Comparison of ENCODE assay signal across 9 cellular contexts in the genomic region with DNA sequence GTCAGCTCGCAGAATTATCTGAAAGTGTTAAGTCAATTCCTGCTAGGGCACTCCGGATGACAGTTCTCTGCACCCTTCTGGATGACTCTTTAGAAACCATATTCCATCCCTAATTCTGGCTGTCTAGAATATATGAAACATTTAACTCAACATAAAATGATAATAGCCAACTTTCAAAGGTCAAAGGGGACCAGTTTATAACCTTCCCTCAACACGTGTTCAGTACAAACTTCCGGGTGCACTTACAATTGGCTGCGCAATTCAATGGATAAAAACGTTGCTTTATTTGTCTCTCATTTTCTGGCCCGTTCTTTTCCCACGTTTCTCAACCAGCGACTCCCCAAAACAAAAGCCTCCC. TPM values are rescaled to one million over a fixed set of nuclear protein-coding genes. Genes with fewer than 3 reads are reported as not detected.
DNase-seq lines count a peak whose midpoint lies in the region; ATAC-seq and TF ChIP-seq lines count a peak whose summit lies in the region.
"Had no signal": no experiment of that assay in that cellular context is flagged by ENCODE, and none has a peak within 500 bp of the region (broad histone marks: within the 10 kb centered on the region; RNA-seq: fewer than 3 reads in every experiment).

No MANE protein-coding gene starts in this region.

- peak overlapping the region; percentile 87 for H3K4me3 Mint-ChIP-seq in activated CD4-positive, alpha-beta T cell treated with anti-CD3 and anti-CD28 coated beads, Interleukin-2, amount 10 ng/mL, durations not matched to agents 24 days and 14 days
- H3K4me3 Mint-ChIP-seq in endodermal cell, result peak overlapping the region; percentile 92

- no peak overlapping the region for H2BK15ac ChIP-seq in neuronal stem cell (ENCODE audit: low read length)

- no peak for ATAC-seq in PC-3
- no peak for ATAC-seq in GM21528 (IDR thresholded peaks at IDR 0.05; ENCODE audit: low FRiP score, unreplicated experiment)
- ATAC-seq in HG03469 (IDR thresholded peaks at IDR 0.05; ENCODE audit: unreplicated experiment), result no peak
- ATAC-seq in GM19351 (IDR thresholded peaks at IDR 0.05; ENCODE audit: unreplicated experiment), result no peak
- ATAC-seq: body of pancreas had no signal

- intact Hi-C loops in activated CD4-positive, alpha-beta T cell treated with anti-CD3 and anti-CD28 coated beads, Interleukin-2, amount 10 ng/mL, durations not matched to agents 24 days and 14 days (cut with micrococcal nuclease), result loop anchor here (10.0 kb wide), 2 partner anchors 351 to 389 kb away; partner anchors contain the start of genes ATP6V0A2 and OGFOD2
- intact Hi-C loops in PC-3 (cut with micrococcal nuclease), result no loop called here

- peak overlapping the region; percentile 78 for H3K4me3 ChIP-seq in PC-3 (ENCODE audit: low read length)
- H3K4me3 ChIP-seq in endodermal cell (ENCODE audit: low read length), result peak overlapping the region; percentile 94
- peak overlapping the region; percentile 65 to 91 for H3K4me3 ChIP-seq in neuronal stem cell (ENCODE audit: low read length in 2 of 2)

- 12 to 19% methylated on average over 6 to 9 of the region's 9 CpGs for WGBS in endodermal cell (ENCODE audit: insufficient coverage in 1 of 2, insufficient read length in 1 of 2), 2 experiments
- no CpG with 5 or more reads among the region's 9 CpGs for WGBS in neuronal stem cell (ENCODE audit: extremely low coverage in 2 of 2, insufficient read length in 2 of 2, insufficient replicate concordance in 1 of 2), 2 donors

- no peak overlapping the region for H4K91ac ChIP-seq in neuronal stem cell (ENCODE audit: low read depth, low read length, poor library complexity)

- peaks cover 20% of the 10 kb centered on the region; the same call in 1 of the 2 replicates for H4K20me1 ChIP-seq in PC-3 (ENCODE audit: low read length)

- H2BK12ac ChIP-seq in neuronal stem cell (ENCODE audit: low read length), result no peak overlapping the region

- no peak overlapping the region for H2BK120ac ChIP-seq in neuronal stem cell (ENCODE audit: low read depth, low read length)

- peaks cover 2% of the 10 kb centered on the region for H3K36me3 Mint-ChIP-seq in activated CD4-positive, alpha-beta T cell treated with anti-CD3 and anti-CD28 coated beads, Interleukin-2, amount 10 ng/mL, durations not matched to agents 24 days and 14 days (ENCODE audit: low read depth)
- H3K36me3 Mint-ChIP-seq in endodermal cell (ENCODE audit: low read depth), result no peaks in the 10 kb centered on the region

- H3K18ac ChIP-seq in neuronal stem cell (ENCODE audit: low read length), result no peak overlapping the region

- peaks cover 14% of the 10 kb centered on the region for H3K4me1 Mint-ChIP-seq in activated CD4-positive, alpha-beta T cell treated with anti-CD3 and anti-CD28 coated beads, Interleukin-2, amount 10 ng/mL, durations not matched to agents 24 days and 14 days
- H3K4me1 Mint-ChIP-seq in endodermal cell, result peaks cover 8% of the 10 kb centered on the region

- no peaks in the 10 kb centered on the region for H3K36me3 ChIP-seq in PC-3 (ENCODE audit: low read depth, low read length)
- H3K36me3 ChIP-seq in endodermal cell (ENCODE audit: control insufficient read depth, insufficient read depth, low read length), result peaks cover 9% of the 10 kb centered on the region
- H3K36me3 ChIP-seq in neuronal stem cell (replicated peaks in 1 of 2; ENCODE audit: control insufficient read depth in 2 of 2, insufficient read depth in 2 of 2, low read length in 2 of 2), result peaks cover 0 to 20% of the 10 kb centered on the region in 2 donors

- H3K4me2 ChIP-seq in PC-3 (ENCODE audit: low read length), result peak overlapping the region; percentile 94
- peak overlapping the region; percentile 68 for H3K4me2 ChIP-seq in neuronal stem cell (ENCODE audit: insufficient read depth, low read length, poor library complexity, severe bottlenecking)

- CTCF ChIA-PET in PC-3 (lab: Charles Lee), result no interaction called here

- H3K9ac ChIP-seq in PC-3 (ENCODE audit: low read length) (peak overlapping the region; percentile 97), endodermal cell (ENCODE audit: extremely low read depth, low read length, poor library complexity, severe bottlenecking) (peak overlapping the region; percentile 92), neuronal stem cell (ENCODE audit: low read depth, low read length, poor library complexity) (no peak overlapping the region)

- no peaks in the 10 kb centered on the region for H3K27me3 Mint-ChIP-seq in activated CD4-positive, alpha-beta T cell treated with anti-CD3 and anti-CD28 coated beads, Interleukin-2, amount 10 ng/mL, durations not matched to agents 24 days and 14 days
- no peaks in the 10 kb centered on the region for H3K27me3 Mint-ChIP-seq in endodermal cell (ENCODE audit: insufficient read depth)

- no peak for TF ChIP-seq CTCF in PC-3 (conservative IDR thresholded peaks at IDR 0.05; ENCODE audit: low read depth, low read length)
- TF ChIP-seq CTCF in endodermal cell (conservative IDR thresholded peaks at IDR 0.05), result no peak

- H2AK5ac ChIP-seq in neuronal stem cell (ENCODE audit: low read depth, low read length), result no peak overlapping the region

- no peak for DNase-seq in activated CD4-positive, alpha-beta T cell treated with anti-CD3 and anti-CD28 coated beads, Interleukin-2, amount 10 ng/mL, durations not matched to agents 24 days and 14 days
- DNase-seq in activated CD4-positive, alpha-beta T cell treated with anti-CD3 and anti-CD28 coated beads, Interleukin-2, amount 50 U/mL, for 48 hours, result no peak
- DNase-seq in PC-3 (peak; percentile 13), endodermal cell (no peak), neuronal stem cell (ENCODE audit: low spot score) (no peak)

- no peaks in the 10 kb centered on the region for H3K9me3 Mint-ChIP-seq in activated CD4-positive, alpha-beta T cell treated with anti-CD3 and anti-CD28 coated beads, Interleukin-2, amount 10 ng/mL, durations not matched to agents 24 days and 14 days
- no peaks in the 10 kb centered on the region for H3K9me3 Mint-ChIP-seq in endodermal cell

- no peak overlapping the region for H3K23ac ChIP-seq in neuronal stem cell (ENCODE audit: low read depth, low read length, poor library complexity)

- POLR2A ChIA-PET in PC-3 (lab: Charles Lee; ENCODE audit: unreplicated experiment), result interaction anchor here (0.8 kb wide), 1 partner anchor 25 kb away, joined by 5 read pairs; no protein-coding TSS in a partner anchor

- H3K27ac Mint-ChIP-seq in activated CD4-positive, alpha-beta T cell treated with anti-CD3 and anti-CD28 coated beads, Interleukin-2, amount 10 ng/mL, durations not matched to agents 24 days and 14 days, result peak overlapping the region; percentile 86
- H3K27ac Mint-ChIP-seq in endodermal cell, result peak overlapping the region; percentile 52

- peaks cover 6% of the 10 kb centered on the region for H3K79me1 ChIP-seq in neuronal stem cell (ENCODE audit: low read depth, low read length)

- H3K27ac ChIP-seq in PC-3 (ENCODE audit: low read length) (peak overlapping the region; percentile 30), endodermal cell (ENCODE audit: low read depth, low read length) (no peak overlapping the region), neuronal stem cell (replicated peaks; ENCODE audit: low read length) (peak overlapping the region; percentile 85)

- H2AFZ ChIP-seq in PC-3 (ENCODE audit: low read length), result peak overlapping the region; percentile 68
- peak overlapping the region; percentile 87 for H2AFZ ChIP-seq in neuronal stem cell (ENCODE audit: low read length)

- H3K9me2 ChIP-seq in PC-3 (replicated peaks; ENCODE audit: low read length), result no peaks in the 10 kb centered on the region

- no peak overlapping the region for H3K14ac ChIP-seq in neuronal stem cell (ENCODE audit: low read length)

- H3K27me3 ChIP-seq in PC-3 (ENCODE audit: low read length) (no peaks in the 10 kb centered on the region), endodermal cell (ENCODE audit: control insufficient read depth, insufficient read depth, low read length, poor library complexity, severe bottlenecking) (no peaks in the 10 kb centered on the region), neuronal stem cell (ENCODE audit: control insufficient read depth in 3 of 3, insufficient read depth in 3 of 3, low read depth in 1 of 3, low read length in 3 of 3) (no peaks in the 10 kb centered on the region)
- H3K27me3 ChIP-seq: body of pancreas had no signal

- H3K4me1 ChIP-seq in PC-3 (ENCODE audit: insufficient read depth, low read length) (peaks cover 8% of the 10 kb centered on the region), endodermal cell (ENCODE audit: control insufficient read depth, insufficient read depth, low read length) (no peaks in the 10 kb centered on the region), neuronal stem cell (ENCODE audit: control insufficient read depth in 2 of 2, insufficient read depth in 1 of 2, low read depth in 1 of 2, low read length in 2 of 2) (peaks cover 5 to 8% of the 10 kb centered on the region in 2 donors)

- H3K79me2 ChIP-seq in PC-3 (ENCODE audit: low read length), result peaks cover 63% of the 10 kb centered on the region

- H4K8ac ChIP-seq in neuronal stem cell (ENCODE audit: low read depth, low read length), result no peak overlapping the region

- BruUV-seq in PC-3 (replicated peaks; lab: Mats Ljungman, UMichigan), result TSS peak; percentile 65

- no peak overlapping the region for H3K4ac ChIP-seq in neuronal stem cell (ENCODE audit: low read length)

- H3K9me3 ChIP-seq in PC-3 (ENCODE audit: low read length), result no peaks in the 10 kb centered on the region
- H3K9me3 ChIP-seq in endodermal cell (ENCODE audit: control insufficient read depth, low read length), result no peaks in the 10 kb centered on the region
- H3K9me3 ChIP-seq in neuronal stem cell (replicated peaks in 1 of 2; ENCODE audit: control insufficient read depth in 2 of 2, insufficient read depth in 1 of 2, low read depth in 1 of 2, low read length in 2 of 2), result no peaks in the 10 kb centered on the region
- H3K9me3 ChIP-seq: body of pancreas had no signal

- no peaks in the 10 kb centered on the region for H3F3A ChIP-seq in PC-3 (ENCODE audit: low read length, unreplicated experiment)

- no peak overlapping the region for H2BK5ac ChIP-seq in neuronal stem cell (ENCODE audit: low read length)

RNA-seq across cellular contexts. Expression of gene SBNO1, which starts 1.3 kb away (rescaled TPM):
- total RNA-seq in activated CD4-positive, alpha-beta T cell treated with anti-CD3 and anti-CD28 coated beads, Interleukin-2, amount 10 ng/mL, durations not matched to agents 24 days and 14 days, result 54.2 and 56.1 TPM in 2 replicates
- 23.3 and 25.3 TPM in 2 replicates for total RNA-seq in PC-3 (2014; rRNA removed)
- total RNA-seq in endodermal cell, result 10 to 100 TPM; 44.5 to 44.7 TPM
- 20.6 TPM for polyA plus RNA-seq in endodermal cell (2013, experiment 1 of 2)
- 20.9 TPM for polyA plus RNA-seq in endodermal cell (2013, experiment 2 of 2)
- polyA plus RNA-seq in neuronal stem cell (2013, experiment 1 of 2), result 24.7 TPM
- polyA plus RNA-seq in neuronal stem cell (2013, experiment 2 of 2), result 26.0 TPM

RNA-seq across cellular contexts. Expression of gene KMT5A, which starts 20.6 kb away (rescaled TPM):
- total RNA-seq in activated CD4-positive, alpha-beta T cell treated with anti-CD3 and anti-CD28 coated beads, Interleukin-2, amount 10 ng/mL, durations not matched to agents 24 days and 14 days, result 63.7 and 67.3 TPM in 2 replicates
- total RNA-seq in PC-3 (2014; rRNA removed) (59.3 and 73.5 TPM in 2 replicates), endodermal cell (10 to 100 TPM; 43.1 to 44.5 TPM)
- polyA plus RNA-seq in endodermal cell (2013, experiment 1 of 2), result 43.0 TPM
- 46.0 TPM for polyA plus RNA-seq in endodermal cell (2013, experiment 2 of 2)
- 33.3 TPM for polyA plus RNA-seq in neuronal stem cell (2013, experiment 1 of 2)
- 31.2 TPM for polyA plus RNA-seq in neuronal stem cell (2013, experiment 2 of 2)
